Comparison of ENCODE assay signal across 21 cellular contexts in genomic region chr11:22711212-22711770, GRCh38. TPM values are rescaled to one million over a fixed set of nuclear protein-coding genes. Genes with fewer than 3 reads are reported as not detected.
DNase-seq lines count a peak whose midpoint lies in the region; ATAC-seq, FAIRE-seq and TF ChIP-seq lines count a peak whose summit lies in the region.
"Had no signal": no experiment of that assay in that cellular context is flagged by ENCODE, and none has a peak within 500 bp of the region (broad histone marks: within the 10 kb centered on the region; RNA-seq: fewer than 3 reads in every experiment).

No MANE protein-coding gene starts in this region.

- H3K4me1 Mint-ChIP-seq in activated CD8-positive, alpha-beta memory T cell treated with anti-CD3 and anti-CD28 coated beads, Interleukin-2, amount 10 ng/mL, durations not matched to agents 7 days and 5 days, result no peaks in the 10 kb centered on the region
- H3K4me1 Mint-ChIP-seq: stimulated activated memory B cell treated with anti-CD40 and anti-IgM and Interleukin-4, amounts not matched to agents 10 μg/mL and 1 μg/mL and 100 μg/mL, for 72 hours had no signal

- H3K4me1 ChIP-seq in esophagus squamous epithelium (peaks cover 0 to 18% (median 0%) of the 10 kb centered on the region in 3 donors), pancreas (no peaks in the 10 kb centered on the region)
- H3K4me1 ChIP-seq: adrenal gland had no signal

- peak; percentile 40 to 78 (median 72) for ATAC-seq in pancreas
- ATAC-seq in activated CD8-positive, alpha-beta memory T cell treated with anti-CD3 and anti-CD28 coated beads, Interleukin-2, amount 10 ng/mL, durations not matched to agents 7 days and 5 days, result no peak
- ATAC-seq: stimulated activated memory B cell treated with anti-CD40 and anti-IgM and Interleukin-4, amounts not matched to agents 10 μg/mL and 1 μg/mL and 100 μg/mL, for 72 hours had no signal

- peak; percentile 2 for DNase-seq in G401 (ENCODE audit: low spot score)
- peak; percentile 97 for DNase-seq in NCI-H69 (lab: John Stamatoyannopoulos, UW)
- no peak for DNase-seq in esophagus squamous epithelium (lab: John Stamatoyannopoulos, UW)
- peak in 3 of 6 donors; percentile 8 to 25 (median 11) for DNase-seq in pancreas
- DNase-seq in A172 (ENCODE audit: low spot score), result no peak
- DNase-seq in COLO829 (ENCODE audit: low spot score), result no peak
- no peak for DNase-seq in activated CD8-positive, alpha-beta memory T cell treated with anti-CD3 and anti-CD28 coated beads, Interleukin-2, amount 10 ng/mL, durations not matched to agents 7 days and 5 days
- DNase-seq in NCI-H524 treated with DMSO at 0.1 percent for 48 hours (lab: John Stamatoyannopoulos, UW), result no peak
- DNase-seq: activated CD8-positive, alpha-beta memory T cell treated with anti-CD3 and anti-CD28 coated beads, Interleukin-2, amount 50 U/mL, for 4 hours; activated gamma-delta T cell; EL; Karpas-422; NK-92 treated with Interleukin-12 subunit alpha and Interleukin-12 subunit beta, amount 100 ng/mL, for 24 hours; right lobe of liver had no signal

- CTCF ChIA-PET in activated CD8-positive, alpha-beta memory T cell treated with anti-CD3 and anti-CD28 coated beads, Interleukin-2, amount 10 ng/mL, durations not matched to agents 7 days and 5 days (lab: Charles Lee), result no interaction called here

- no peaks in the 10 kb centered on the region for H3K27me3 Mint-ChIP-seq in activated CD8-positive, alpha-beta memory T cell treated with anti-CD3 and anti-CD28 coated beads, Interleukin-2, amount 10 ng/mL, durations not matched to agents 7 days and 5 days

- H3K27ac ChIP-seq in esophagus squamous epithelium (peak overlapping the region in 3 of 4 donors; percentile 32 to 71 (median 41)), pancreas (peak overlapping the region in 2 of 4 donors; percentile 36 to 53)
- H3K27ac ChIP-seq: adrenal gland, cardiac muscle cell, right lobe of liver, thoracic aorta had no signal

- 38 to 40% methylated on average over 3 of the region's 3 CpGs for WGBS in esophagus squamous epithelium, 2 donors
- WGBS in pancreas, 2 donors, result 62 to 65% methylated on average over 3 of the region's 3 CpGs

- no peak overlapping the region for H3K4me3 ChIP-seq in esophagus squamous epithelium
- H3K4me3 ChIP-seq in pancreas, result no peak overlapping the region
- H3K4me3 ChIP-seq: adrenal gland, cardiac muscle cell, right lobe of liver, thoracic aorta had no signal

- H3K36me3 Mint-ChIP-seq in activated CD8-positive, alpha-beta memory T cell treated with anti-CD3 and anti-CD28 coated beads, Interleukin-2, amount 10 ng/mL, durations not matched to agents 7 days and 5 days, result no peaks in the 10 kb centered on the region
- H3K36me3 Mint-ChIP-seq: stimulated activated memory B cell treated with anti-CD40 and anti-IgM and Interleukin-4, amounts not matched to agents 10 μg/mL and 1 μg/mL and 100 μg/mL, for 72 hours had no signal

- in situ Hi-C loops in G401 (cut with HindIII; ENCODE audit: low sequenced_read_pairs), result no loop called here

- H3K36me3 ChIP-seq in esophagus squamous epithelium, result no peaks in the 10 kb centered on the region
- no peaks in the 10 kb centered on the region for H3K36me3 ChIP-seq in pancreas
- H3K36me3 ChIP-seq: adrenal gland, cardiac muscle cell, right lobe of liver, thoracic aorta had no signal

- H3K27me3 ChIP-seq in esophagus squamous epithelium (no peaks in the 10 kb centered on the region), pancreas (no peaks in the 10 kb centered on the region)
- H3K27me3 ChIP-seq: adrenal gland, cardiac muscle cell, right lobe of liver had no signal

- H3K27ac Mint-ChIP-seq in activated CD8-positive, alpha-beta memory T cell treated with anti-CD3 and anti-CD28 coated beads, Interleukin-2, amount 10 ng/mL, durations not matched to agents 7 days and 5 days, result no peak overlapping the region
- H3K27ac Mint-ChIP-seq: stimulated activated memory B cell treated with anti-CD40 and anti-IgM and Interleukin-4, amounts not matched to agents 10 μg/mL and 1 μg/mL and 100 μg/mL, for 72 hours had no signal

- no peak for TF ChIP-seq POLR2A in esophagus squamous epithelium (IDR thresholded peaks at IDR 0.05)

- TF ChIP-seq CTCF in esophagus squamous epithelium (IDR thresholded peaks at IDR 0.05) (no peak), pancreas (IDR thresholded peaks at IDR 0.05) (no peak)

- H3K4me3 Mint-ChIP-seq in activated CD8-positive, alpha-beta memory T cell treated with anti-CD3 and anti-CD28 coated beads, Interleukin-2, amount 10 ng/mL, durations not matched to agents 7 days and 5 days, result no peak overlapping the region
- H3K4me3 Mint-ChIP-seq: stimulated activated memory B cell treated with anti-CD40 and anti-IgM and Interleukin-4, amounts not matched to agents 10 μg/mL and 1 μg/mL and 100 μg/mL, for 72 hours had no signal

- intact Hi-C loops in esophagus squamous epithelium (cut with DNase I) (no loop called here), pancreas (cut with DNase I) (no loop called here)

- no peaks in the 10 kb centered on the region for H3K9me3 Mint-ChIP-seq in activated CD8-positive, alpha-beta memory T cell treated with anti-CD3 and anti-CD28 coated beads, Interleukin-2, amount 10 ng/mL, durations not matched to agents 7 days and 5 days (ENCODE audit: low read depth)

- H3K9me3 ChIP-seq in esophagus squamous epithelium, result no peaks in the 10 kb centered on the region
- no peaks in the 10 kb centered on the region for H3K9me3 ChIP-seq in pancreas
- H3K9me3 ChIP-seq: adrenal gland, right lobe of liver, thoracic aorta had no signal

- FAIRE-seq in pancreas (lab: Jason Lieb, UNC), result no peak
- FAIRE-seq: GM19239, H1, HTR-8/SVneo had no signal

RNA-seq across cellular contexts. Expression of gene GAS2, which starts 44.9 kb away (rescaled TPM):
- not detected in 2 replicates for total RNA-seq in G401 (2014; rRNA removed; shearing (Covaris generic))
- 1 to 10 TPM in 3 of 4 donors, under 1 TPM in 1; 0.15 to 4.0 (median 2.5) TPM for total RNA-seq in esophagus squamous epithelium
- total RNA-seq in pancreas, result 10 to 100 TPM in 5 of 6 donors, 1 to 10 TPM in 1; 7.7 to 13.4 (median 11.7) TPM
- 1 to 10 TPM; 4.1 to 6.3 TPM for polyA plus RNA-seq in pancreas
- 0.12 and 0.22 TPM in 2 replicates for total RNA-seq in A172 (2014; rRNA removed; shearing (Covaris generic))
- 1 to 10 TPM; 1.3 to 2.0 TPM for total RNA-seq in activated CD8-positive, alpha-beta memory T cell treated with anti-CD3 and anti-CD28 coated beads, Interleukin-2, amount 10 ng/mL, durations not matched to agents 7 days and 5 days

Comparison
In these comparisons a context has a peak if more than half of its experiments do, and no peak if none do; other contexts are left out.
1. DNase-seq: peak in G401 (single experiment) and NCI-H69 (single experiment); none in esophagus squamous epithelium (single experiment), A172 (single experiment), COLO829 (single experiment), activated CD8-positive, alpha-beta memory T cell treated with anti-CD3 and anti-CD28 coated beads, Interleukin-2, amount 10 ng/mL, durations not matched to agents 7 days and 5 days (single experiment) and NCI-H524 treated with DMSO at 0.1 percent for 48 hours (single experiment).